In the genomic region with DNA sequence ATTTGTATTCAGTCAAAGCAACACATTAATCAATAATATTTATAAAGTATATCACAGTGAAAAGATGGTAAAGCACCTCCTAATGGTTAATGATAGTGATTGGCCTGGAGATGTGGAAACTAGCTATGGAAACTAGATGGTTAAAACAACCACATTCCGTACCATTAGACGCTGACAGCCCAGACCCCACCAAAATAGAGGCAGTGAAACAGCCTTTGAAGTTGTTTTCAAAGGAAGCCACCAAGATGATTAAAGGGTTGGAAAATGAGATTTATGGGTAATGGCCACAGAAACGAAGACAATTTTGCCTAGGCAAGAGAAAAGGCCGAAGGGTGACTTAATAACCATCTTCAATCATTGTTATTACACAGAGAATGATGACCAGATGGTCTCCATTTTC, we compare ENCODE assay signal across 9 cellular contexts.
DNase-seq lines count a peak whose midpoint lies in the region; ATAC-seq and TF ChIP-seq lines count a peak whose summit lies in the region.
"Had no signal": no experiment of that assay in that cellular context is flagged by ENCODE, and none has a peak within 500 bp of the region (broad histone marks: within the 10 kb centered on the region; RNA-seq: fewer than 3 reads in every experiment).

No MANE protein-coding gene starts in this region.

- no peaks in the 10 kb centered on the region for H3K79me2 ChIP-seq in neural progenitor cell (ENCODE audit: low read depth)

- H3K9me3 ChIP-seq in BLaER1 (no peaks in the 10 kb centered on the region), psoas muscle (no peaks in the 10 kb centered on the region), neural progenitor cell (ENCODE audit: low read depth) (no peaks in the 10 kb centered on the region)

- H3K4me3 ChIP-seq in BLaER1 (no peak overlapping the region), coronary artery (no peak overlapping the region), psoas muscle (no peak overlapping the region), neural progenitor cell (no peak overlapping the region)
- H3K4me3 ChIP-seq: GM12878 had no signal

- H3F3A ChIP-seq in neural progenitor cell (ENCODE audit: low read depth) = no peaks in the 10 kb centered on the region

- DNase-seq in NCI-H2227 treated with DMSO at 0.1 percent for 48 hours (lab: John Stamatoyannopoulos, UW) (peak; percentile 100), coronary artery (ENCODE audit: low spot score) (no peak), psoas muscle (no peak), NCI-H1105 (lab: John Stamatoyannopoulos, UW) (no peak), neural progenitor cell (ENCODE audit: low spot score) (no peak), NCI-H128 (lab: John Stamatoyannopoulos, UW; ENCODE audit: unreplicated experiment) (no peak), occipital lobe (lab: John Stamatoyannopoulos, UW) (no peak)

- H3K36me3 ChIP-seq in BLaER1 (no peaks in the 10 kb centered on the region), psoas muscle (ENCODE audit: insufficient read depth in 1 of 2, low read depth in 1 of 2) (peaks cover 0 to 2% of the 10 kb centered on the region in 2 donors), neural progenitor cell (no peaks in the 10 kb centered on the region)

- whole genome bisulfite sequencing in psoas muscle, 3 donors = 73 to 83% (median 81%) methylated on average over 4 of the region's 4 CpGs

- peak overlapping the region; percentile 39 for H3K4me2 ChIP-seq in BLaER1
- no peak overlapping the region for H3K4me2 ChIP-seq in neural progenitor cell

- H3K9ac ChIP-seq in BLaER1 (no peak overlapping the region), neural progenitor cell (no peak overlapping the region)

- peaks cover 15% of the 10 kb centered on the region for H3K4me1 Mint-ChIP-seq in neural progenitor cell

- no peaks in the 10 kb centered on the region for H3K27me3 ChIP-seq in BLaER1
- H3K27me3 ChIP-seq in psoas muscle (ENCODE audit: insufficient read depth in 3 of 3, low read length in 2 of 3) = no peaks in the 10 kb centered on the region
- no peaks in the 10 kb centered on the region for H3K27me3 ChIP-seq in neural progenitor cell

- H2AFZ ChIP-seq in neural progenitor cell (replicated peaks) = no peak overlapping the region

- H3K9me3 Mint-ChIP-seq in neural progenitor cell = no peaks in the 10 kb centered on the region

- ATAC-seq in psoas muscle = no peak

- intact Hi-C loops in psoas muscle (cut with DNase I) = loop anchor here (2.0 to 5.0 kb wide), 6 partner anchors 59 to 180 kb away; partner anchors contain the start of gene ZHX3 (in 1 of the 2)

- H3K4me1 ChIP-seq in BLaER1 (peaks cover 13% of the 10 kb centered on the region), psoas muscle (peaks cover 54% of the 10 kb centered on the region), neural progenitor cell (peaks cover 8% of the 10 kb centered on the region)

- no peak for TF ChIP-seq CTCF in coronary artery (IDR thresholded peaks at IDR 0.05)
- TF ChIP-seq CTCF in psoas muscle (IDR thresholded peaks at IDR 0.05) = no peak
- TF ChIP-seq CTCF in neural progenitor cell (IDR thresholded peaks at IDR 0.05) = no peak

- H3K4me3 Mint-ChIP-seq in neural progenitor cell = no peak overlapping the region

- no peaks in the 10 kb centered on the region for H3K36me3 Mint-ChIP-seq in neural progenitor cell

- no peaks in the 10 kb centered on the region for H3K27me3 Mint-ChIP-seq in neural progenitor cell (ENCODE audit: insufficient read depth, low read depth)

- H4K20me1 ChIP-seq in BLaER1 (peaks cover 7% of the 10 kb centered on the region; the same call in 1 of the 2 replicates), neural progenitor cell (ENCODE audit: low read depth) (no peaks in the 10 kb centered on the region)

- H3K27ac Mint-ChIP-seq in neural progenitor cell = no peak overlapping the region

- no peak overlapping the region for H3K27ac ChIP-seq in BLaER1
- peak overlapping the region; percentile 81 to 90 for H3K27ac ChIP-seq in coronary artery
- peak overlapping the region; percentile 72 for H3K27ac ChIP-seq in psoas muscle
- no peak overlapping the region for H3K27ac ChIP-seq in neural progenitor cell

Comparison
In these comparisons a context has a peak if more than half of its experiments do, and no peak if none do; other contexts are left out.
1. H3K27ac ChIP-seq: peak in coronary artery (2 of 2) and psoas muscle (single experiment); none in BLaER1 (single experiment) and neural progenitor cell (single experiment).